In genomic region chr1:167690053-167690452, GRCh38 we compare ENCODE assay signal across 13 cellular contexts.
"Had no signal": no experiment of that assay in that cellular context is flagged by ENCODE, and none has a peak within 500 bp of the region (broad histone marks: within the 10 kb centered on the region; RNA-seq: fewer than 3 reads in every experiment).

No MANE protein-coding gene starts in this region.

- H3K27ac ChIP-seq: ascending aorta, neural progenitor cell, SJCRH30, transverse colon had no signal

- H3K4me1 ChIP-seq: neural progenitor cell had no signal

- H3K4me2 ChIP-seq: neural progenitor cell had no signal

- H3K36me3 ChIP-seq: ascending aorta, neural progenitor cell, SJCRH30, transverse colon had no signal

- H2AFZ ChIP-seq: neural progenitor cell had no signal

- DNase-seq: activated naive CD4-positive, alpha-beta T cell treated with Interleukin-2 at 50 U/mL for 16 hours; dorsolateral prefrontal cortex; hippocampal formation; kidney glomerular epithelial cell; retina; SJCRH30; stimulated activated CD4-positive, alpha-beta T cell treated with anti-CD3 and anti-CD28 coated beads, Interleukin-4, amount 100 ng/mL, for 24 hours; SW 1271; T-helper 9 cell; transverse colon had no signal

- H3K9me3 ChIP-seq: ascending aorta, SJCRH30, transverse colon had no signal

- H3K4me3 ChIP-seq: ascending aorta, dorsolateral prefrontal cortex, neural progenitor cell, SJCRH30, transverse colon had no signal

- H3K9me3 Mint-ChIP-seq: mesothelial cell of epicardium, neural progenitor cell had no signal

- H3K27me3 ChIP-seq: ascending aorta, dorsolateral prefrontal cortex, neural progenitor cell, SJCRH30, transverse colon had no signal

- H3K27ac Mint-ChIP-seq: mesothelial cell of epicardium, neural progenitor cell had no signal

- H3K9ac ChIP-seq: neural progenitor cell had no signal

- H3K4me3 Mint-ChIP-seq: mesothelial cell of epicardium, neural progenitor cell had no signal

- H3K36me3 Mint-ChIP-seq: mesothelial cell of epicardium, neural progenitor cell had no signal
